In the genomic region with DNA sequence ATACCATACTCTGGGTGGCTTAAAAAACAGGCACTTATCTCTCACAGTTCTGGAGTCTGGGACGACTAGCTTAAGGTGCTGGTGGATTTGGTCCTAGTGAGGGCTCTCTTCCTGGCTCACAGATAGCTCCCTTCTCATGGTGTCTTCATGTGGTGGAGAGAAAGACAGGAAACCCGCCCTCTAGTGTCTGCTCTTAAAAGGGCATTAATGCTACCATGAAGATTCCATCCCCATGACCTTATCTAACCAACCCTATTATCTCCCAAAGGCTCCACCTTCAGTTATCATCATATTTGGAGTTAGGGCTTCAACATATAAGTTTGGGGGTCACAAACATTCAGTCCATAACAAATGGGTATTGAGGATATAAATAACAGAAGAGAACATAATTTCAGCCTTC, we compare ENCODE assay signal across 9 cellular contexts.
A peak's percentile ranks its signal among the peaks of the same experiment; 100 is the strongest.
DNase-seq lines count a peak whose midpoint lies in the region; ATAC-seq and TF ChIP-seq lines count a peak whose summit lies in the region.
"Had no signal": no experiment of that assay in that cellular context is flagged by ENCODE, and none has a peak within 500 bp of the region (broad histone marks: within the 10 kb centered on the region; RNA-seq: fewer than 3 reads in every experiment).

No MANE protein-coding gene starts in this region.

- H3K36me3 Mint-ChIP-seq in activated CD8-positive, alpha-beta T cell treated with anti-CD3 and anti-CD28 coated beads, Interleukin-2, amount 10 ng/mL, durations not matched to agents 7 days and 5 days (ENCODE audit: low read depth) = no peaks in the 10 kb centered on the region
- no peaks in the 10 kb centered on the region for H3K36me3 Mint-ChIP-seq in CD8-positive, alpha-beta T cell

- H3K4me3 ChIP-seq in left lung = no peak overlapping the region
- H3K4me3 ChIP-seq in CD8-positive, alpha-beta T cell (ENCODE audit: low read depth, low read length) = no peak overlapping the region
- H3K4me3 ChIP-seq: SK-N-MC had no signal

- POLR2A ChIA-PET in activated CD8-positive, alpha-beta T cell treated with anti-CD3 and anti-CD28 coated beads, Interleukin-2, amount 10 ng/mL, durations not matched to agents 7 days and 5 days (lab: Charles Lee) = no interaction called here
- POLR2A ChIA-PET in CD8-positive, alpha-beta T cell (lab: Charles Lee) = no interaction called here

- H3K4me1 Mint-ChIP-seq in activated CD8-positive, alpha-beta T cell treated with anti-CD3 and anti-CD28 coated beads, Interleukin-2, amount 10 ng/mL, durations not matched to agents 7 days and 5 days (ENCODE audit: low read depth) = no peaks in the 10 kb centered on the region
- no peaks in the 10 kb centered on the region for H3K4me1 Mint-ChIP-seq in CD8-positive, alpha-beta T cell (ENCODE audit: low read depth)

- H3K9me3 ChIP-seq in left lung = no peaks in the 10 kb centered on the region
- H3K9me3 ChIP-seq in CD8-positive, alpha-beta T cell (ENCODE audit: low read length) = no peaks in the 10 kb centered on the region

- CTCF ChIA-PET in activated CD8-positive, alpha-beta T cell treated with anti-CD3 and anti-CD28 coated beads, Interleukin-2, amount 10 ng/mL, durations not matched to agents 7 days and 5 days (lab: Charles Lee) = no interaction called here
- CTCF ChIA-PET in CD8-positive, alpha-beta T cell (lab: Charles Lee) = no interaction called here

- no peaks in the 10 kb centered on the region for H3K27me3 Mint-ChIP-seq in activated CD8-positive, alpha-beta T cell treated with anti-CD3 and anti-CD28 coated beads, Interleukin-2, amount 10 ng/mL, durations not matched to agents 7 days and 5 days (ENCODE audit: low read depth)
- no peaks in the 10 kb centered on the region for H3K27me3 Mint-ChIP-seq in CD8-positive, alpha-beta T cell (ENCODE audit: low read depth)

- H3K27ac Mint-ChIP-seq in activated CD8-positive, alpha-beta T cell treated with anti-CD3 and anti-CD28 coated beads, Interleukin-2, amount 10 ng/mL, durations not matched to agents 7 days and 5 days = no peak overlapping the region
- no peak overlapping the region for H3K27ac Mint-ChIP-seq in CD8-positive, alpha-beta T cell

- ATAC-seq in GM18867 (IDR thresholded peaks at IDR 0.05; ENCODE audit: unreplicated experiment) (peak; percentile 82), HG03039 (IDR thresholded peaks at IDR 0.05; ENCODE audit: unreplicated experiment) (peak; percentile 70), left lung (peak; percentile 64)
- no peak for ATAC-seq in activated CD8-positive, alpha-beta T cell treated with anti-CD3 and anti-CD28 coated beads, Interleukin-2, amount 10 ng/mL, durations not matched to agents 7 days and 5 days
- ATAC-seq in CD8-positive, alpha-beta T cell = no peak

- H3K9me3 Mint-ChIP-seq in activated CD8-positive, alpha-beta T cell treated with anti-CD3 and anti-CD28 coated beads, Interleukin-2, amount 10 ng/mL, durations not matched to agents 7 days and 5 days (ENCODE audit: insufficient read depth) = no peaks in the 10 kb centered on the region
- H3K9me3 Mint-ChIP-seq in CD8-positive, alpha-beta T cell = no peaks in the 10 kb centered on the region

- no peak overlapping the region for H3K27ac ChIP-seq in left lung
- no peak overlapping the region for H3K27ac ChIP-seq in CD8-positive, alpha-beta T cell (ENCODE audit: low read depth, low read length)
- H3K27ac ChIP-seq: SK-N-MC had no signal

- H3K27me3 ChIP-seq in left lung = no peaks in the 10 kb centered on the region
- no peaks in the 10 kb centered on the region for H3K27me3 ChIP-seq in CD8-positive, alpha-beta T cell (ENCODE audit: insufficient read depth, low read length)

- DNase-seq in SK-N-DZ (ENCODE audit: low spot score) (peak; percentile 16), left lung (no peak), NCI-H2029 (lab: John Stamatoyannopoulos, UW) (no peak), SHP77 treated with DMSO at 0.1 percent for 48 hours (lab: John Stamatoyannopoulos, UW) (no peak)
- no peak for DNase-seq in activated CD8-positive, alpha-beta T cell treated with anti-CD3 and anti-CD28 coated beads, Interleukin-2, amount 10 ng/mL, durations not matched to agents 7 days and 5 days
- DNase-seq in CD8-positive, alpha-beta T cell = no peak

- H3K36me3 ChIP-seq in left lung = no peaks in the 10 kb centered on the region
- no peaks in the 10 kb centered on the region for H3K36me3 ChIP-seq in CD8-positive, alpha-beta T cell (ENCODE audit: insufficient read depth, low read length)

- H3K4me3 Mint-ChIP-seq in activated CD8-positive, alpha-beta T cell treated with anti-CD3 and anti-CD28 coated beads, Interleukin-2, amount 10 ng/mL, durations not matched to agents 7 days and 5 days = no peak overlapping the region
- no peak overlapping the region for H3K4me3 Mint-ChIP-seq in CD8-positive, alpha-beta T cell

- TF ChIP-seq CTCF in left lung (IDR thresholded peaks at IDR 0.05) = peak; percentile 29 to 35
- no peak for TF ChIP-seq CTCF in CD8-positive, alpha-beta T cell (IDR thresholded peaks at IDR 0.05)

- intact Hi-C loops in left lung (cut with DNase I) = no loop called here
- intact Hi-C loops in CD8-positive, alpha-beta T cell (cut with DNase I, micrococcal nuclease) = no loop called here

- no peaks in the 10 kb centered on the region for H3K4me1 ChIP-seq in left lung
- no peaks in the 10 kb centered on the region for H3K4me1 ChIP-seq in CD8-positive, alpha-beta T cell (ENCODE audit: insufficient read depth, low read length)

Comparison
In these comparisons a context has a peak if more than half of its experiments do, and no peak if none do; other contexts are left out.
1. ATAC-seq: peak in GM18867 (single experiment), HG03039 (single experiment) and left lung (single experiment); none in activated CD8-positive, alpha-beta T cell treated with anti-CD3 and anti-CD28 coated beads, Interleukin-2, amount 10 ng/mL, durations not matched to agents 7 days and 5 days (single experiment) and CD8-positive, alpha-beta T cell (single experiment).